ENCODE assay signal across 8 cellular contexts in the genomic region with DNA sequence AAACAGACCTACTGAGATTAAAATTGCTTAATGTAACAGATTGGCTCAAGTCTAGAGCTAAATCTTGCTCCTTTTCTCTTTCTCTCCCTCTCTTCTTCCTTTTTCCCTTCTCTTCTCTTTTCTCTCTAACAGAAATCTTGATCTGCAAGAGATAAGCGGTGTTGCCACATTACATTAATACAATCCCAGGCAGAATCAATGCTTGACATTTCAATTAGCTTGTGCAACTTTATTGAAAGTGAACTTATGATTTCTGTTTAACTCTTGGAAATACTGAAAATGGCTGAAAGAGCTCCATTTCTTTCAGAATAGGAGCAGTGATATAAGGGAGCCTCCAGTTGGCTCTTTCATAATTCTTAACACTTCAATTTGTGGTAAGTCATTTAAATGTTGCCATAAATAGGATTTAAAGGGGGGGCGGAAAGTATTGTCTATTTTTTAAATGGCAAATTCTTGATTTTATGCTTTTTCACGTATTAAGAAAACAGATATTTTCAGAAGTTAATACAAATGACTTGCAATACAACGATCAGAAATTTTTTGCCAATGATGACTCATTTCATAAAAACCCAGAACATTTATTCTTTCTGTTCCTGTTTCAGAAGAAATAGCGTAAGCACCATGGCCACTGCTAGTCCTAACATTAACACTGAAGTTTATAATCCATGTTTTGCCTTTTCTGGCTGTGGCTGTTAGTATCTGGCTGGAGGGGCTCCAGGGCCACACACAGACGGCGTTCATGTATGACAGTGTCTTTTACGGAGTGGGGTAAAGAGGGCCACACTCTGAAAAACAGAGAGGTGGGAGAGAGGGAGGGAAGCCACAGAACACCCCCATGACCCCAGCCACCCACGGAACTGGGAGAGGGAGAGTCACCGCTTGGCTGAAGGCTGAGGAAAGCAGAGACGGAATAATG.
DNase-seq lines count a peak whose midpoint lies in the region; ATAC-seq and TF ChIP-seq lines count a peak whose summit lies in the region.

No MANE protein-coding gene starts in this region.

- peak; percentile 79 for ATAC-seq in HG02798 (IDR thresholded peaks at IDR 0.05; ENCODE audit: poor library complexity, unreplicated experiment)
- ATAC-seq in lower lobe of right lung = peak; percentile 51 to 58

- H4K20me1 ChIP-seq in hepatocyte (ENCODE audit: insufficient read depth, poor library complexity, severe bottlenecking) = no peaks in the 10 kb centered on the region

- H3K4me1 ChIP-seq in SJCRH30 = no peaks in the 10 kb centered on the region; the same call in 1 of the 2 replicates
- peaks cover 5% of the 10 kb centered on the region for H3K4me1 ChIP-seq in lower lobe of right lung
- H3K4me1 ChIP-seq in hepatocyte (ENCODE audit: insufficient read depth) = peaks cover 9% of the 10 kb centered on the region

- no peaks in the 10 kb centered on the region for H3K27me3 ChIP-seq in SJCRH30
- no peaks in the 10 kb centered on the region for H3K27me3 ChIP-seq in lower lobe of right lung (ENCODE audit: low read depth)
- H3K27me3 ChIP-seq in hepatocyte = no peaks in the 10 kb centered on the region

- no peak overlapping the region for H3K4me3 Mint-ChIP-seq in T-helper 2 cell treated with Interferon-gamma antibody and Interleukin-4, amounts not matched to agents 5 μg/mL and 100 μg/mL, for 36 hours

- H3K27ac ChIP-seq in SJCRH30 = peak overlapping the region; percentile 52
- H3K27ac ChIP-seq in lower lobe of right lung = peak overlapping the region; percentile 60
- no peak overlapping the region for H3K27ac ChIP-seq in hepatocyte

- no peaks in the 10 kb centered on the region for H3K36me3 Mint-ChIP-seq in T-helper 2 cell treated with Interferon-gamma antibody and Interleukin-4, amounts not matched to agents 5 μg/mL and 100 μg/mL, for 36 hours (ENCODE audit: low read depth)

- DNase-seq in GM04503 (ENCODE audit: low read depth) (peak; percentile 55), SJCRH30 (peak; percentile 19 to 21), lower lobe of right lung (no peak), hepatocyte (ENCODE audit: low spot score) (no peak), NCI-H1092 (lab: John Stamatoyannopoulos, UW) (no peak), nucleus accumbens (lab: John Stamatoyannopoulos, UW) (no peak)
- DNase-seq in T-helper 2 cell treated with Interferon-gamma antibody and Interleukin-4, amounts not matched to agents 5 μg/mL and 100 μg/mL, for 36 hours (ENCODE audit: low spot score) = no peak

- TF ChIP-seq CTCF in lower lobe of right lung (IDR thresholded peaks at IDR 0.05) (no peak), hepatocyte (IDR thresholded peaks at IDR 0.05; ENCODE audit: poor library complexity) (no peak)

- no peaks in the 10 kb centered on the region for H3K36me3 ChIP-seq in SJCRH30
- H3K36me3 ChIP-seq in lower lobe of right lung = no peaks in the 10 kb centered on the region
- H3K36me3 ChIP-seq in hepatocyte (replicated peaks; ENCODE audit: insufficient read depth, low read depth) = no peaks in the 10 kb centered on the region

- peak overlapping the region; percentile 24; the same call in 1 of the 2 replicates for H3K4me3 ChIP-seq in SJCRH30
- H3K4me3 ChIP-seq in lower lobe of right lung = no peak overlapping the region
- no peak overlapping the region for H3K4me3 ChIP-seq in hepatocyte

- intact Hi-C loops in lower lobe of right lung (cut with DNase I) = no loop called here

- no peak overlapping the region for H3K4me2 ChIP-seq in hepatocyte

- no peaks in the 10 kb centered on the region for H3K4me1 Mint-ChIP-seq in T-helper 2 cell treated with Interferon-gamma antibody and Interleukin-4, amounts not matched to agents 5 μg/mL and 100 μg/mL, for 36 hours (ENCODE audit: low read depth)

- H3K9me3 ChIP-seq in SJCRH30 (replicated peaks) (no peaks in the 10 kb centered on the region), lower lobe of right lung (no peaks in the 10 kb centered on the region), hepatocyte (ENCODE audit: low read depth) (no peaks in the 10 kb centered on the region)

- H3K9me3 Mint-ChIP-seq in T-helper 2 cell treated with Interferon-gamma antibody and Interleukin-4, amounts not matched to agents 5 μg/mL and 100 μg/mL, for 36 hours = peaks cover 20% of the 10 kb centered on the region

- H3K79me2 ChIP-seq in hepatocyte = no peaks in the 10 kb centered on the region

- H3K27ac Mint-ChIP-seq in T-helper 2 cell treated with Interferon-gamma antibody and Interleukin-4, amounts not matched to agents 5 μg/mL and 100 μg/mL, for 36 hours = no peak overlapping the region

- 74% methylated on average over 11 of the region's 11 CpGs for WGBS in hepatocyte (ENCODE audit: low lambda C conversion rate, missing lambda C conversion rate)

- no peaks in the 10 kb centered on the region for H3K27me3 Mint-ChIP-seq in T-helper 2 cell treated with Interferon-gamma antibody and Interleukin-4, amounts not matched to agents 5 μg/mL and 100 μg/mL, for 36 hours (ENCODE audit: low read depth)

- no peak overlapping the region for H2AFZ ChIP-seq in hepatocyte

- no peaks in the 10 kb centered on the region for H3K9me2 ChIP-seq in hepatocyte (replicated peaks; ENCODE audit: insufficient read depth)

Comparison
In these comparisons a context has a peak if more than half of its experiments do, and no peak if none do; other contexts are left out.
1. DNase-seq: peak in GM04503 (single experiment) and SJCRH30 (2 of 2); none in lower lobe of right lung (single experiment), hepatocyte (single experiment), NCI-H1092 (single experiment), nucleus accumbens (0 of 56) and T-helper 2 cell treated with Interferon-gamma antibody and Interleukin-4, amounts not matched to agents 5 μg/mL and 100 μg/mL, for 36 hours (single experiment).